15 cellular contexts compared by ENCODE assay signal in the genomic region with DNA sequence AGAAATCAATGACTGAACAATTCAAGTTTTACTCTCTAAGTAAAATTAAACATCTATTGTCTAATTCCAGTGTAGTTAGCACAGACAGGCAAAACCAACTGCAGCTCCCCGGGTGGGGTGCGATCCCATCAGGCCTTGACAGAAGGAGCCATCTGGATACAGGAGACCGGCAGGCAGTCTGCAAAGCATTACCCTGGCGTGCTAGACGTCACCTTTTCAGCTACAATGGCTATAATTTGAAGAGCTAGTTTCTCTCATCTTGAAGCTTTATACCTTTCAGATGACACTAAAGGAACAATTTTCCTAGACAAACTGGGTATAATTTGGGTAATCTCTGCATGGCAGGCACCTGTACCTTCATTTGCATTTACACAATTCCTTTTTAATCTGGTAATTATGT.
A peak's percentile ranks its signal among the peaks of the same experiment; 100 is the strongest.
DNase-seq lines count a peak whose midpoint lies in the region; ATAC-seq, FAIRE-seq and TF ChIP-seq lines count a peak whose summit lies in the region.
"Had no signal": no experiment of that assay in that cellular context is flagged by ENCODE, and none has a peak within 500 bp of the region (broad histone marks: within the 10 kb centered on the region; RNA-seq: fewer than 3 reads in every experiment).

No MANE protein-coding gene starts in this region.

- H4K20me1 ChIP-seq in HepG2 (ENCODE audit: insufficient read depth, low read length), result no peaks in the 10 kb centered on the region
- H4K20me1 ChIP-seq: BLaER1 treated with 17β-estradiol and CSF1 and Interleukin-3, amounts not matched to agents 10 nM and 100 nM had no signal

- H3K9me3 Mint-ChIP-seq in activated CD4-positive, alpha-beta T cell treated with anti-CD3 and anti-CD28 coated beads, Interleukin-2, amount 10 ng/mL, durations not matched to agents 24 days and 14 days, result peaks cover 5% of the 10 kb centered on the region
- peaks cover 5% of the 10 kb centered on the region for H3K9me3 Mint-ChIP-seq in type B pancreatic cell

- no TSS peak for BruUV-seq in HepG2 (replicated peaks; lab: Mats Ljungman, UMichigan)

- no peak overlapping the region for H3K4me3 ChIP-seq in HepG2 (replicated peaks in 1 of 3; ENCODE audit: insufficient read depth in 1 of 3, low read depth in 2 of 3, low read length in 3 of 3)
- no peak overlapping the region for H3K4me3 ChIP-seq in right lobe of liver
- H3K4me3 ChIP-seq in WERI-Rb-1 (ENCODE audit: low read depth, low read length), result no peak overlapping the region
- H3K4me3 ChIP-seq: BLaER1 treated with 17β-estradiol and CSF1 and Interleukin-3, amounts not matched to agents 10 nM and 100 nM; SJSA1 had no signal

- H3K9me3 ChIP-seq in HepG2 (ENCODE audit: low read length), result peaks cover 50% of the 10 kb centered on the region
- no peaks in the 10 kb centered on the region for H3K9me3 ChIP-seq in right lobe of liver
- H3K9me3 ChIP-seq in WERI-Rb-1 (ENCODE audit: severe bottlenecking), result no peaks in the 10 kb centered on the region

- TF ChIP-seq POLR2A in HepG2 (IDR thresholded peaks at IDR 0.05; ENCODE audit: insufficient read depth in 1 of 2, low read depth in 2 of 2, low read length in 2 of 2) (no peak), right lobe of liver (IDR thresholded peaks at IDR 0.05) (no peak)

- TF ChIP-seq EP300 in HepG2 (IDR thresholded peaks at IDR 0.05; ENCODE audit: low read depth in 2 of 2, low read length in 2 of 2) (no peak), HepG2 (CRISPR knock-in tag; IDR thresholded peaks at IDR 0.05; ENCODE audit: borderline replicate concordance) (no peak)

- no peaks in the 10 kb centered on the region for H3K27me3 ChIP-seq in HepG2 (ENCODE audit: control insufficient read depth in 1 of 2, insufficient read depth in 2 of 2, low read length in 2 of 2)
- no peaks in the 10 kb centered on the region for H3K27me3 ChIP-seq in right lobe of liver
- H3K27me3 ChIP-seq in WERI-Rb-1 (ENCODE audit: insufficient read depth, low read depth, severe bottlenecking), result no peaks in the 10 kb centered on the region
- H3K27me3 ChIP-seq: BLaER1 treated with 17β-estradiol and CSF1 and Interleukin-3, amounts not matched to agents 10 nM and 100 nM; SJSA1 had no signal

- H3K27me3 Mint-ChIP-seq in activated CD4-positive, alpha-beta T cell treated with anti-CD3 and anti-CD28 coated beads, Interleukin-2, amount 10 ng/mL, durations not matched to agents 24 days and 14 days, result no peaks in the 10 kb centered on the region
- no peaks in the 10 kb centered on the region for H3K27me3 Mint-ChIP-seq in type B pancreatic cell

- H3K36me3 Mint-ChIP-seq in activated CD4-positive, alpha-beta T cell treated with anti-CD3 and anti-CD28 coated beads, Interleukin-2, amount 10 ng/mL, durations not matched to agents 24 days and 14 days (ENCODE audit: low read depth), result no peaks in the 10 kb centered on the region
- no peaks in the 10 kb centered on the region for H3K36me3 Mint-ChIP-seq in type B pancreatic cell

- H3K9ac ChIP-seq in HepG2 (ENCODE audit: insufficient read depth, low read depth, low read length), result no peak overlapping the region
- H3K9ac ChIP-seq: BLaER1 treated with 17β-estradiol and CSF1 and Interleukin-3, amounts not matched to agents 10 nM and 100 nM; KMS-11 had no signal

- TF ChIP-seq CTCF in HepG2 (CRISPR knock-in tag; IDR thresholded peaks at IDR 0.05), result no peak
- TF ChIP-seq CTCF in right lobe of liver (IDR thresholded peaks at IDR 0.05), result no peak
- TF ChIP-seq CTCF in WERI-Rb-1 (IDR thresholded peaks at IDR 0.05; ENCODE audit: low read depth, low read length), result no peak
- no peak for TF ChIP-seq CTCF in type B pancreatic cell (conservative IDR thresholded peaks at IDR 0.05)

- no peak for DNase-seq in HepG2 (ENCODE audit: low spot score)
- no peak for DNase-seq in right lobe of liver
- peak; percentile 57 for DNase-seq in NCI-H2227 (lab: John Stamatoyannopoulos, UW; ENCODE audit: unreplicated experiment)
- peak; percentile 62 for DNase-seq in WERI-Rb-1
- DNase-seq in RPMI8226, result no peak
- DNase-seq in activated CD4-positive, alpha-beta T cell treated with anti-CD3 and anti-CD28 coated beads, Interleukin-2, amount 10 ng/mL, durations not matched to agents 24 days and 14 days, result no peak
- no peak for DNase-seq in type B pancreatic cell (ENCODE audit: extremely low spot score, unreplicated experiment)
- DNase-seq: H7, HFFc6, NCI-H2081 treated with DMSO at 0.1 percent for 48 hours, NCI-H774 had no signal

- H3K79me2 ChIP-seq in HepG2 (ENCODE audit: insufficient read depth, low read length), result no peaks in the 10 kb centered on the region

- CTCF ChIA-PET in HepG2 (lab: Yijun Ruan, JAX; ENCODE audit: low intra/inter-chr PET ratio, low total read pairs), result no interaction called here

- H3K27ac ChIP-seq in HepG2 (ENCODE audit: extremely low read length, insufficient read depth, low read length) (no peak overlapping the region), right lobe of liver (no peak overlapping the region), WERI-Rb-1 (no peak overlapping the region; the same call in 1 of the 2 replicates)
- H3K27ac ChIP-seq: BLaER1 treated with 17β-estradiol and CSF1 and Interleukin-3, amounts not matched to agents 10 nM and 100 nM; KMS-11; SJSA1 had no signal

- H3K4me3 Mint-ChIP-seq in activated CD4-positive, alpha-beta T cell treated with anti-CD3 and anti-CD28 coated beads, Interleukin-2, amount 10 ng/mL, durations not matched to agents 24 days and 14 days, result no peak overlapping the region
- H3K4me3 Mint-ChIP-seq in type B pancreatic cell, result no peak overlapping the region
- H3K4me3 Mint-ChIP-seq: HFFc6 had no signal

- no peaks in the 10 kb centered on the region for H3K4me1 Mint-ChIP-seq in activated CD4-positive, alpha-beta T cell treated with anti-CD3 and anti-CD28 coated beads, Interleukin-2, amount 10 ng/mL, durations not matched to agents 24 days and 14 days
- peaks cover 4% of the 10 kb centered on the region for H3K4me1 Mint-ChIP-seq in type B pancreatic cell (ENCODE audit: unreplicated experiment)

- no peak overlapping the region for H3K27ac Mint-ChIP-seq in activated CD4-positive, alpha-beta T cell treated with anti-CD3 and anti-CD28 coated beads, Interleukin-2, amount 10 ng/mL, durations not matched to agents 24 days and 14 days
- no peak overlapping the region for H3K27ac Mint-ChIP-seq in type B pancreatic cell
- H3K27ac Mint-ChIP-seq: HFFc6 had no signal

- no peaks in the 10 kb centered on the region for H3K4me1 ChIP-seq in HepG2 (ENCODE audit: insufficient read depth, low read length)
- H3K4me1 ChIP-seq in right lobe of liver, result no peaks in the 10 kb centered on the region
- H3K4me1 ChIP-seq: BLaER1 treated with 17β-estradiol and CSF1 and Interleukin-3, amounts not matched to agents 10 nM and 100 nM; SJSA1 had no signal

- no peak for TF ChIP-seq RAD21 in HepG2 (CRISPR knock-in tag; IDR thresholded peaks at IDR 0.05)

- no peaks in the 10 kb centered on the region for H3K36me3 ChIP-seq in HepG2 (replicated peaks in 1 of 2; ENCODE audit: control insufficient read depth in 1 of 2, insufficient read depth in 2 of 2, low read length in 2 of 2)
- no peaks in the 10 kb centered on the region for H3K36me3 ChIP-seq in right lobe of liver
- H3K36me3 ChIP-seq in WERI-Rb-1, result no peaks in the 10 kb centered on the region
- H3K36me3 ChIP-seq: BLaER1 treated with 17β-estradiol and CSF1 and Interleukin-3, amounts not matched to agents 10 nM and 100 nM; SJSA1 had no signal

- 24% methylated on average over 5 of the region's 5 CpGs for WGBS in HepG2 (ENCODE audit: low lambda C conversion rate)
- 61% methylated on average over 5 of the region's 5 CpGs for WGBS in right lobe of liver (ENCODE audit: insufficient coverage, low coverage, low lambda C conversion rate, missing lambda C conversion rate)

- no peak overlapping the region for H3K4me2 ChIP-seq in HepG2 (ENCODE audit: low read depth, low read length)
- H3K4me2 ChIP-seq: BLaER1 treated with 17β-estradiol and CSF1 and Interleukin-3, amounts not matched to agents 10 nM and 100 nM; KMS-11 had no signal

- in situ Hi-C loops in HepG2 (cut with HindIII; ENCODE audit: extremely low pct_ligation_motif_present, low pct_unique_long_range_greater_than_20kb), result no loop called here

- no peak for FAIRE-seq in HepG2 (lab: Jason Lieb, UNC)
- FAIRE-seq: G401.6 had no signal

- ATAC-seq in HepG2, result no peak
- no peak for ATAC-seq in right lobe of liver

- intact Hi-C loops in HepG2 (cut with micrococcal nuclease; ENCODE audit: unreplicated experiment), result loop anchor here (5.0 kb wide), 1 partner anchor 1367 kb away; no protein-coding TSS in a partner anchor
- intact Hi-C loops in right lobe of liver (cut with DNase I), result no loop called here
- intact Hi-C loops in activated CD4-positive, alpha-beta T cell treated with anti-CD3 and anti-CD28 coated beads, Interleukin-2, amount 10 ng/mL, durations not matched to agents 24 days and 14 days (cut with micrococcal nuclease), result no loop called here

- POLR2A ChIA-PET in HepG2 (lab: Yijun Ruan, JAX), result no interaction called here

- H2AFZ ChIP-seq in HepG2 (ENCODE audit: low read length), result no peak overlapping the region

TF ChIP-seq in HepG2, 621 proteins besides CTCF, POLR2A, EP300 and RAD21 (continues in another document):
- TF ChIP-seq, protein P1, sequence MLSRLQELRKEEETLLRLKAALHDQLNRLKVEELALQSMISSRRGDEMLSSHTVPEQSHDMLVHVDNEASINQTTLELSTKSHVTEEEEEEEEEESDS (CRISPR knock-in tag; IDR thresholded peaks at IDR 0.05; ENCODE audit: borderline replicate concordance), result no peak

Comparison
In these comparisons a context has a peak if more than half of its experiments do, and no peak if none do; other contexts are left out.
1. DNase-seq: peak in NCI-H2227 (single experiment) and WERI-Rb-1 (single experiment); none in HepG2 (single experiment), right lobe of liver (0 of 3), RPMI8226 (single experiment), activated CD4-positive, alpha-beta T cell treated with anti-CD3 and anti-CD28 coated beads, Interleukin-2, amount 10 ng/mL, durations not matched to agents 24 days and 14 days (single experiment) and type B pancreatic cell (single experiment).